In genomic region chr2:202718614-202719013, GRCh38 we compare ENCODE assay signal across 14 cellular contexts.
DNase-seq lines count a peak whose midpoint lies in the region; ATAC-seq and TF ChIP-seq lines count a peak whose summit lies in the region.
"Had no signal": no experiment of that assay in that cellular context is flagged by ENCODE, and none has a peak within 500 bp of the region (broad histone marks: within the 10 kb centered on the region; RNA-seq: fewer than 3 reads in every experiment).

No MANE protein-coding gene starts in this region.

- peak; percentile 29 for DNase-seq in AG10803 (ENCODE audit: low read depth)
- DNase-seq in HK-2 (ENCODE audit: unreplicated experiment), result peak; percentile 13
- DNase-seq in amniotic stem cell (lab: John Stamatoyannopoulos, UW), result peak; percentile 1
- peak; percentile 51 for DNase-seq in iris pigment epithelial cell (ENCODE audit: low read depth)
- DNase-seq in left ventricle myocardium superior, result no peak
- DNase-seq in H7, result no peak
- no peak for DNase-seq in CD14-positive monocyte (ENCODE audit: low spot score)
- no peak for DNase-seq in chondrocyte (ENCODE audit: low spot score)
- DNase-seq: activated CD8-positive, alpha-beta memory T cell treated with anti-CD3 and anti-CD28 coated beads, Interleukin-2, amount 50 U/mL, for 4 hours; Calu3; caudate nucleus; mucosa of descending colon; sigmoid colon had no signal

- H3K27me3 Mint-ChIP-seq in CD14-positive monocyte (ENCODE audit: low read depth in 3 of 3) (no peaks in the 10 kb centered on the region), chondrocyte (ENCODE audit: low read depth) (no peaks in the 10 kb centered on the region)

- H3K4me1 Mint-ChIP-seq in CD14-positive monocyte (peaks cover 14% of the 10 kb centered on the region), chondrocyte (ENCODE audit: low read depth) (peaks cover 14% of the 10 kb centered on the region)

- H3K36me3 Mint-ChIP-seq in CD14-positive monocyte (peaks cover 4 to 12% of the 10 kb centered on the region in 2 donors), chondrocyte (ENCODE audit: low read depth) (peaks cover 6% of the 10 kb centered on the region)

- no peaks in the 10 kb centered on the region for H3K36me3 ChIP-seq in H7 (replicated peaks; ENCODE audit: control insufficient read depth, insufficient read depth, low read length)
- H3K36me3 ChIP-seq: sigmoid colon had no signal

- peaks cover 16 to 23% (median 22%) of the 10 kb centered on the region in 7 donors for H3K9me3 Mint-ChIP-seq in CD14-positive monocyte
- H3K9me3 Mint-ChIP-seq in chondrocyte (ENCODE audit: low read depth), result peaks cover 11% of the 10 kb centered on the region

- ATAC-seq in left ventricle myocardium superior, result no peak
- ATAC-seq: mucosa of descending colon had no signal

- H3K4me3 ChIP-seq in AG10803 (ENCODE audit: low read length), result no peak overlapping the region
- no peak overlapping the region for H3K4me3 ChIP-seq in H7 (ENCODE audit: insufficient read depth, low read depth, low read length)
- H3K4me3 ChIP-seq: mucosa of descending colon, sigmoid colon had no signal

- no peak for TF ChIP-seq CTCF in AG10803 (conservative IDR thresholded peaks at IDR 0.05; ENCODE audit: low read length)
- no peak for TF ChIP-seq CTCF in CD14-positive monocyte (IDR thresholded peaks at IDR 0.05)
- TF ChIP-seq CTCF in chondrocyte (IDR thresholded peaks at IDR 0.05), result no peak

- H3K4me3 Mint-ChIP-seq in CD14-positive monocyte, result no peak overlapping the region
- H3K4me3 Mint-ChIP-seq in chondrocyte (ENCODE audit: unreplicated experiment), result no peak overlapping the region
- H3K4me3 Mint-ChIP-seq: T-helper 2 cell treated with Interferon-gamma antibody and Interleukin-4, amounts not matched to agents 5 μg/mL and 100 μg/mL, for 36 hours had no signal

- intact Hi-C loops in left ventricle myocardium superior (cut with micrococcal nuclease), result no loop called here
- intact Hi-C loops in CD14-positive monocyte (cut with micrococcal nuclease), result no loop called here

- no peaks in the 10 kb centered on the region for H3K27me3 ChIP-seq in H7 (ENCODE audit: control insufficient read depth, insufficient read depth, low read length)
- H3K27me3 ChIP-seq: sigmoid colon had no signal

- no peak overlapping the region for H3K27ac Mint-ChIP-seq in CD14-positive monocyte
- no peak overlapping the region for H3K27ac Mint-ChIP-seq in chondrocyte (ENCODE audit: unreplicated experiment)
- H3K27ac Mint-ChIP-seq: T-helper 2 cell treated with Interferon-gamma antibody and Interleukin-4, amounts not matched to agents 5 μg/mL and 100 μg/mL, for 36 hours had no signal

Comparison
In these comparisons a context has a peak if more than half of its experiments do, and no peak if none do; other contexts are left out.
1. DNase-seq: peak in AG10803 (single experiment), HK-2 (single experiment), amniotic stem cell (single experiment) and iris pigment epithelial cell (single experiment); none in left ventricle myocardium superior (single experiment), H7 (single experiment), CD14-positive monocyte (single experiment) and chondrocyte (single experiment).